9 cellular contexts compared by ENCODE assay signal in genomic region chr6:32816746-32817204, GRCh38. TPM values are rescaled to one million over a fixed set of nuclear protein-coding genes. Genes with fewer than 3 reads are reported as not detected.
A peak's percentile ranks its signal among the peaks of the same experiment; 100 is the strongest.
DNase-seq lines count a peak whose midpoint lies in the region; ATAC-seq and TF ChIP-seq lines count a peak whose summit lies in the region.
"Had no signal": no experiment of that assay in that cellular context is flagged by ENCODE, and none has a peak within 500 bp of the region (broad histone marks: within the 10 kb centered on the region; RNA-seq: fewer than 3 reads in every experiment).

Gene HLA-DOB, minus strand, starts transcription at chr6:32817002. Its CDS starts 51 bp downstream, at chr6:32816951.

- peak; percentile 65 for DNase-seq in Calu3
- DNase-seq in H9 = no peak
- no peak for DNase-seq in WTC11 (ENCODE audit: low spot score)
- no peak for DNase-seq in left lung
- no peak for DNase-seq in sciatic nerve (ENCODE audit: low spot score)
- DNase-seq in NCI-H1436 (lab: John Stamatoyannopoulos, UW) = no peak
- no peak for DNase-seq in SJCRH30

- CTCF ChIA-PET in Calu3 (lab: Charles Lee) = no interaction called here
- CTCF ChIA-PET in WTC11 (lab: Charles Lee) = interaction anchor here (0.7 to 1.0 kb wide), 2 partner anchors 22 to 51 kb away, joined by 4 to 6 read pairs; partner anchors contain the start of gene TAP2

- H3K36me3 Mint-ChIP-seq in Calu3 (ENCODE audit: insufficient read depth, unreplicated experiment) = no peaks in the 10 kb centered on the region
- no peaks in the 10 kb centered on the region for H3K36me3 Mint-ChIP-seq in H9 (ENCODE audit: insufficient read depth in 1 of 3, low read depth in 3 of 3)
- no peaks in the 10 kb centered on the region for H3K36me3 Mint-ChIP-seq in WTC11

- no peak within 1 kb of the TSS for H4K8ac ChIP-seq in H9 (replicated peaks; ENCODE audit: insufficient read length, low read depth, low read length)

- no peak within 1 kb of the TSS for H3K4ac ChIP-seq in H9 (ENCODE audit: low read depth, low read length)

- no peak within 1 kb of the TSS for H4K91ac ChIP-seq in H9 (ENCODE audit: insufficient read length, low read depth, low read length)

- no peak within 1 kb of the TSS for H3K4me2 ChIP-seq in H9 (ENCODE audit: insufficient read depth, insufficient read length, low read length)

- no peak within 1 kb of the TSS for H3K9ac ChIP-seq in H9 (ENCODE audit: extremely low read depth, insufficient read length, low read length)

- H2BK120ac ChIP-seq in H9 (ENCODE audit: low read depth, low read length, poor library complexity, severe bottlenecking) = no peak within 1 kb of the TSS

- H3T11ph ChIP-seq in H9 (ENCODE audit: low read length) = no peak within 1 kb of the TSS

- H3K9me3 Mint-ChIP-seq in Calu3 (ENCODE audit: low read depth, unreplicated experiment) (no peaks in the 10 kb centered on the region), H9 (no peaks in the 10 kb centered on the region), WTC11 (no peaks in the 10 kb centered on the region)

- no peaks in the 10 kb centered on the region for H3K79me2 ChIP-seq in H9 (ENCODE audit: insufficient read depth, low read length)

- no peak within 1 kb of the TSS for H2BK20ac ChIP-seq in H9 (ENCODE audit: low read depth, low read length, poor library complexity, severe bottlenecking)

- H2BK5ac ChIP-seq in H9 (ENCODE audit: insufficient read length, low read length) = no peak within 1 kb of the TSS

- H2BK15ac ChIP-seq in H9 (ENCODE audit: low read depth, low read length) = no peak within 1 kb of the TSS

- peak within 1 kb of the TSS; percentile 77 for H2AFZ ChIP-seq in H9 (ENCODE audit: low read length)

- H3K4me3 ChIP-seq in left lung = no peak within 1 kb of the TSS
- no peak within 1 kb of the TSS for H3K4me3 ChIP-seq in SJCRH30

- H3K27ac Mint-ChIP-seq in Calu3 (ENCODE audit: unreplicated experiment) (peak within 1 kb of the TSS; percentile 6), H9 (peak within 1 kb of the TSS in 1 of 3 experiments; percentile 73; a peak in 1 of 7 replicates), WTC11 (peak within 1 kb of the TSS; percentile 48; the same call in 1 of the 2 replicates)

- no peak within 1 kb of the TSS for H3K23ac ChIP-seq in H9 (ENCODE audit: insufficient read length, low read depth, low read length)

- H3K23me2 ChIP-seq in H9 (ENCODE audit: insufficient read length, low read depth, low read length, poor library complexity, severe bottlenecking) = no peaks in the 10 kb centered on the region

- H3K14ac ChIP-seq in H9 (ENCODE audit: insufficient read depth, low read length) = no peak within 1 kb of the TSS

- no peak within 1 kb of the TSS for H2BK12ac ChIP-seq in H9 (ENCODE audit: insufficient read length, low read depth, low read length)

- H3K27me3 Mint-ChIP-seq in Calu3 (ENCODE audit: unreplicated experiment) = peaks cover 35% of the 10 kb centered on the region
- peaks cover 23% of the 10 kb centered on the region for H3K27me3 Mint-ChIP-seq in H9 (ENCODE audit: low read depth)
- H3K27me3 Mint-ChIP-seq in WTC11 (ENCODE audit: low read depth) = peaks cover 19% of the 10 kb centered on the region

- H3K9me3 ChIP-seq in H9 (ENCODE audit: control insufficient read depth, low read depth, low read length) = no peaks in the 10 kb centered on the region
- no peaks in the 10 kb centered on the region for H3K9me3 ChIP-seq in left lung
- H3K9me3 ChIP-seq in SJCRH30 (replicated peaks) = no peaks in the 10 kb centered on the region

- WGBS in H9 (ENCODE audit: extremely low coverage, insufficient read length, low lambda C conversion rate) = no CpG with 5 or more reads among the region's 3 CpGs

- ATAC-seq in WTC11 (peak; percentile 32; the same call in 1 of the 2 replicates), left lung (peak; percentile 91), sciatic nerve (no peak), GM21390 (IDR thresholded peaks at IDR 0.05; ENCODE audit: unreplicated experiment) (no peak)

- BruUV-seq in Calu3 (replicated peaks; lab: Mats Ljungman, UMichigan) = no TSS peak

- H3K27ac ChIP-seq in H9 (ENCODE audit: insufficient read length, low read depth, low read length) = no peak within 1 kb of the TSS
- H3K27ac ChIP-seq in left lung = no peak within 1 kb of the TSS
- no peak within 1 kb of the TSS for H3K27ac ChIP-seq in SJCRH30

- H3K79me1 ChIP-seq in H9 (ENCODE audit: insufficient read depth, low read depth, low read length, poor library complexity, severe bottlenecking) = no peaks in the 10 kb centered on the region

- intact Hi-C loops in Calu3 (cut with micrococcal nuclease; ENCODE audit: unreplicated experiment) = no loop called here
- intact Hi-C loops in left lung (cut with DNase I) = no loop called here
- intact Hi-C loops in sciatic nerve (cut with DNase I) = no loop called here

- H3K4me1 ChIP-seq in H9 (ENCODE audit: insufficient read depth, low read length) (no peaks in the 10 kb centered on the region), left lung (no peaks in the 10 kb centered on the region), SJCRH30 (peaks cover 30% of the 10 kb centered on the region)

- no peak within 1 kb of the TSS for H4K5ac ChIP-seq in H9 (ENCODE audit: insufficient read length, low read depth, low read length)

- no peak within 1 kb of the TSS for H3K56ac ChIP-seq in H9 (ENCODE audit: insufficient read length, low read depth, low read length)

- no peak within 1 kb of the TSS for H2AK5ac ChIP-seq in H9 (ENCODE audit: insufficient read length, low read length)

- H3K27me3 ChIP-seq in H9 (ENCODE audit: insufficient read depth, low read length) = no peaks in the 10 kb centered on the region
- H3K27me3 ChIP-seq in left lung = no peaks in the 10 kb centered on the region
- no peaks in the 10 kb centered on the region for H3K27me3 ChIP-seq in SJCRH30

- H4K20me1 ChIP-seq in H9 (ENCODE audit: control insufficient read depth, insufficient read depth, insufficient read length) = no peaks in the 10 kb centered on the region

- TF ChIP-seq CTCF in Calu3 (IDR thresholded peaks at IDR 0.05; ENCODE audit: unreplicated experiment) (no peak), H9 (conservative IDR thresholded peaks at IDR 0.05) (no peak), WTC11 (IDR thresholded peaks at IDR 0.05) (no peak), left lung (IDR thresholded peaks at IDR 0.05) (no peak)

- POLR2A ChIA-PET in WTC11 (lab: Charles Lee) = no interaction called here

- H3K18ac ChIP-seq in H9 (ENCODE audit: insufficient read length, low read depth, low read length) = no peak within 1 kb of the TSS

- H3K36me3 ChIP-seq in left lung (no peaks in the 10 kb centered on the region), SJCRH30 (no peaks in the 10 kb centered on the region)

- H3K4me1 Mint-ChIP-seq in Calu3 (ENCODE audit: low read depth, unreplicated experiment) = peaks cover 12% of the 10 kb centered on the region
- peaks cover 0 to 9% of the 10 kb centered on the region in 2 experiments; a peak in 2 of 4 replicates for H3K4me1 Mint-ChIP-seq in H9
- no peaks in the 10 kb centered on the region for H3K4me1 Mint-ChIP-seq in WTC11

- peak within 1 kb of the TSS; percentile 10 for H3K4me3 Mint-ChIP-seq in Calu3 (ENCODE audit: low read depth, unreplicated experiment)
- peak within 1 kb of the TSS in 1 of 2 experiments; percentile 10; a peak in 1 of 5 replicates for H3K4me3 Mint-ChIP-seq in H9
- H3K4me3 Mint-ChIP-seq in WTC11 = no peak within 1 kb of the TSS

TF ChIP-seq in WTC11, 78 proteins besides CTCF, POLR2A, EP300 and RAD21 (continues in another document):
- no peak for TF ChIP-seq NR1H2 (CRISPR knock-in tag; IDR thresholded peaks at IDR 0.05)
- TF ChIP-seq MXD4 (CRISPR knock-in tag; IDR thresholded peaks at IDR 0.05; ENCODE audit: borderline replicate concordance) = no peak
- TF ChIP-seq ATF6 (CRISPR knock-in tag; IDR thresholded peaks at IDR 0.05) = no peak
- TF ChIP-seq FOXP1 (CRISPR knock-in tag; IDR thresholded peaks at IDR 0.05; ENCODE audit: borderline replicate concordance) = no peak
- TF ChIP-seq TP53 (CRISPR knock-in tag; IDR thresholded peaks at IDR 0.05) = no peak
- no peak for TF ChIP-seq E2F5 (CRISPR knock-in tag; IDR thresholded peaks at IDR 0.05)
- TF ChIP-seq ZNF396 (CRISPR knock-in tag; IDR thresholded peaks at IDR 0.05; ENCODE audit: borderline replicate concordance) = no peak

RNA-seq across cellular contexts. Expression of gene HLA-DOB, which starts in this region (rescaled TPM):
- total RNA-seq in Calu3 (2022) (0.97 and 2.2 TPM in 2 replicates), H9 (2021) (0.20 TPM in 1 of 2 replicates, not detected in the other), WTC11 (2021) (0.15 to 0.55 TPM (median 0.46 TPM) in 3 replicates), left lung (1 to 10 TPM; 1.5 to 2.8 TPM), sciatic nerve (1.8 TPM)
- 0.10 and 0.28 TPM in 2 replicates for total RNA-seq in SJCRH30 (2014; rRNA removed; shearing (Covaris generic))
- total RNA-seq: myocyte had no signal

Comparison
In these comparisons a context has a peak if more than half of its experiments do, and no peak if none do; other contexts are left out.
1. Peak in ATAC-seq in WTC11; RNA of the gene not detected or under 1 TPM.